In genomic region chr3:129462365-129462968, GRCh38 we compare ENCODE assay signal across 18 cellular contexts. TPM values are rescaled to one million over a fixed set of nuclear protein-coding genes. Genes with fewer than 3 reads are reported as not detected.
"Had no signal": no experiment of that assay in that cellular context is flagged by ENCODE, and none has a peak within 500 bp of the region (broad histone marks: within the 10 kb centered on the region; RNA-seq: fewer than 3 reads in every experiment).

No MANE protein-coding gene starts in this region.

- FAIRE-seq: astrocyte, bronchial epithelial cell, TTC549 had no signal

- H3K4me3 Mint-ChIP-seq: activated CD4-positive, alpha-beta T cell treated with anti-CD3 and anti-CD28 coated beads, Interleukin-2, amount 10 ng/mL, durations not matched to agents 7 days and 5 days; activated naive CD4-positive, alpha-beta T cell treated with anti-CD3 and anti-CD28 coated beads for 36 hours; mesothelial cell of epicardium; nephron progenitor cell; stimulated activated naive B cell treated with anti-CD40 and anti-IgM and Interleukin-4, amounts not matched to agents 10 μg/mL and 1 μg/mL and 100 μg/mL, for 72 hours had no signal

- H3K4me3 ChIP-seq: gastroesophageal sphincter, lower lobe of right lung, psoas muscle, tibial nerve had no signal

- ATAC-seq: gastroesophageal sphincter; lower lobe of right lung; stimulated activated naive B cell treated with anti-CD40 and anti-IgM and Interleukin-4, amounts not matched to agents 10 μg/mL and 1 μg/mL and 100 μg/mL, for 72 hours had no signal

- H3K27ac ChIP-seq: lower lobe of right lung, psoas muscle had no signal

- H3K27me3 Mint-ChIP-seq: activated CD4-positive, alpha-beta T cell treated with anti-CD3 and anti-CD28 coated beads, Interleukin-2, amount 10 ng/mL, durations not matched to agents 7 days and 5 days; stimulated activated naive B cell treated with anti-CD40 and anti-IgM and Interleukin-4, amounts not matched to agents 10 μg/mL and 1 μg/mL and 100 μg/mL, for 72 hours had no signal

- H3K27ac Mint-ChIP-seq: activated CD4-positive, alpha-beta T cell treated with anti-CD3 and anti-CD28 coated beads, Interleukin-2, amount 10 ng/mL, durations not matched to agents 7 days and 5 days; activated naive CD4-positive, alpha-beta T cell treated with anti-CD3 and anti-CD28 coated beads for 36 hours; activated T-helper 2 cell treated with anti-CD3 and anti-CD28 coated beads, Interferon-gamma antibody, Interleukin-2, Interleukin-4, amounts not matched to agents 10 μg/mL and 5 μg/mL and 100 μg/mL, durations not matched to agents 14 hours and 24 hours and 36 hours; mesothelial cell of epicardium; nephron progenitor cell; stimulated activated naive B cell treated with anti-CD40 and anti-IgM and Interleukin-4, amounts not matched to agents 10 μg/mL and 1 μg/mL and 100 μg/mL, for 72 hours had no signal

- DNase-seq: activated CD4-positive, alpha-beta T cell treated with anti-CD3 and anti-CD28 coated beads, Interleukin-2, amount 10 ng/mL, durations not matched to agents 7 days and 5 days; activated CD4-positive, CD25-positive, alpha-beta regulatory T cell; activated naive CD4-positive, alpha-beta T cell treated with anti-CD3 and anti-CD28 coated beads for 36 hours; activated T-cell treated with anti-CD3 and anti-CD28 coated beads, Interleukin-2, amount 50 U/mL, for 1 hour; lower lobe of right lung; nephron progenitor cell; psoas muscle; stimulated activated CD4-positive, alpha-beta T cell treated with anti-CD3 and anti-CD28 coated beads, Interleukin-2, amount 100 ng/mL, for 48 hours; stimulated activated naive B cell treated with anti-CD40 and anti-IgM and Interleukin-4, amounts not matched to agents 10 μg/mL and 1 μg/mL and 100 μg/mL, for 72 hours had no signal

- H3K4me1 Mint-ChIP-seq: mesothelial cell of epicardium, nephron progenitor cell had no signal

- H3K4me1 ChIP-seq: gastroesophageal sphincter, lower lobe of right lung, psoas muscle had no signal

- H3K9me3 Mint-ChIP-seq: activated CD4-positive, alpha-beta T cell treated with anti-CD3 and anti-CD28 coated beads, Interleukin-2, amount 10 ng/mL, durations not matched to agents 7 days and 5 days; activated naive CD4-positive, alpha-beta T cell treated with anti-CD3 and anti-CD28 coated beads for 36 hours; activated T-helper 2 cell treated with anti-CD3 and anti-CD28 coated beads, Interferon-gamma antibody, Interleukin-2, Interleukin-4, amounts not matched to agents 10 μg/mL and 5 μg/mL and 100 μg/mL, durations not matched to agents 14 hours and 24 hours and 36 hours; mesothelial cell of epicardium; nephron progenitor cell; stimulated activated naive B cell treated with anti-CD40 and anti-IgM and Interleukin-4, amounts not matched to agents 10 μg/mL and 1 μg/mL and 100 μg/mL, for 72 hours had no signal

- H3K9me3 ChIP-seq: gastroesophageal sphincter, lower lobe of right lung, psoas muscle, tibial nerve had no signal

- H3K27me3 ChIP-seq: gastroesophageal sphincter, tibial nerve had no signal

RNA-seq across cellular contexts. Expression of gene EFCAB12, which starts 34.0 kb away (rescaled TPM):
- total RNA-seq: bronchial epithelial cell, chondrocyte, kidney epithelial cell, psoas muscle had no signal
